ENCODE assay signal across 10 cellular contexts in the genomic region with DNA sequence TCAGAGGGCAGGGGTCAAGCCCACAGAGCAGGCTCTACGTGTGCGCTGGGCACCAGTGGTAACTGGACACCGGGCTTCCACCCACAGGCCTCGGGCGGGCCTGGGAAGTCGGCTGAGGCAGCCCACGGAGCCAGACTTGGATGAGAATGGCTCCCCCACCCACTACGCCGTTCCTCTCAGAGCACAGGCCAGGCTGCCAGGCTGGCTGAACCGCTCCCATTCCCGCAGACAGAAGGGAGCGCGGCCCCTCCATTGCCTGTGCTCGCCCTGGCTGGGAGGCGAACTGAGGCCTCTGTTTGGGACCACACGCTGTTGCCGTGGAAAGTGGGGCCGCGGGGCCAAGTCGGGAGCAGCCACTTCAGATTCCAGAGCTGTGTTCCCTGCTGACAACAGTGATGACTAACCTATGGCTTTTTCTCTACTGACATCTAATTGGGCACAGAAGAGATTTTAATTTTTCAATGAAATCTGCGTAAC.
DNase-seq lines count a peak whose midpoint lies in the region; ATAC-seq, FAIRE-seq and TF ChIP-seq lines count a peak whose summit lies in the region.
"Had no signal": no experiment of that assay in that cellular context is flagged by ENCODE, and none has a peak within 500 bp of the region (broad histone marks: within the 10 kb centered on the region; RNA-seq: fewer than 3 reads in every experiment).

No MANE protein-coding gene starts in this region.

- no peaks in the 10 kb centered on the region for H3K9me3 Mint-ChIP-seq in T-cell
- H3K9me3 Mint-ChIP-seq: activated naive CD8-positive, alpha-beta T cell treated with anti-CD3 and anti-CD28 coated beads, Interleukin-2, amount 10 ng/mL, durations not matched to agents 7 days and 5 days had no signal

- H3K4me3 ChIP-seq in endothelial cell of umbilical vein (replicated peaks in 1 of 3; ENCODE audit: insufficient read depth in 1 of 3, low read depth in 1 of 3, low read length in 3 of 3) (no peak overlapping the region), mucosa of rectum (ENCODE audit: low read length in 2 of 2) (no peak overlapping the region)

- H3K4me1 ChIP-seq in endothelial cell of umbilical vein (ENCODE audit: control insufficient read depth, extremely low read depth, insufficient read depth, low read length) (peaks cover 63% of the 10 kb centered on the region), mucosa of rectum (ENCODE audit: control insufficient read depth in 2 of 2, insufficient read depth in 2 of 2, low read length in 2 of 2) (peaks cover 37 to 52% of the 10 kb centered on the region in 2 donors)

- H3K9ac ChIP-seq in endothelial cell of umbilical vein (replicated peaks; ENCODE audit: extremely low read depth, insufficient read depth, low read length) (peak overlapping the region; percentile 28), mucosa of rectum (ENCODE audit: low read depth in 1 of 2, low read length in 2 of 2) (peak overlapping the region in 1 of 2 donors; percentile 39)

- peaks cover 31 to 44% (median 35%) of the 10 kb centered on the region in 3 donors for H3K4me1 Mint-ChIP-seq in T-cell

- H3K36me3 ChIP-seq in endothelial cell of umbilical vein (ENCODE audit: control insufficient read depth in 2 of 2, extremely low read depth in 1 of 2, insufficient read depth in 2 of 2, low read length in 2 of 2): peaks cover 69 to 76% of the 10 kb centered on the region in 2 experiments
- peaks cover 89 to 90% of the 10 kb centered on the region in 2 donors for H3K36me3 ChIP-seq in mucosa of rectum (ENCODE audit: control insufficient read depth in 2 of 2, insufficient read depth in 2 of 2, low read length in 2 of 2)

- H3K27me3 Mint-ChIP-seq in T-cell: no peaks in the 10 kb centered on the region
- H3K27me3 Mint-ChIP-seq: activated naive CD8-positive, alpha-beta T cell treated with anti-CD3 and anti-CD28 coated beads, Interleukin-2, amount 10 ng/mL, durations not matched to agents 7 days and 5 days had no signal

- H3K27ac ChIP-seq in endothelial cell of umbilical vein (ENCODE audit: insufficient read depth, low read depth, low read length) (peak overlapping the region; percentile 72), mucosa of rectum (ENCODE audit: low read depth in 2 of 2, low read length in 2 of 2) (peak overlapping the region; percentile 86 to 95), temporal lobe (ENCODE audit: low read depth, low read length) (peak overlapping the region; percentile 84)
- H3K27ac ChIP-seq: WERI-Rb-1 had no signal

- CTCF ChIA-PET in T-cell (lab: Charles Lee) (no interaction called here), endothelial cell of umbilical vein (lab: Charles Lee) (interaction anchor here (1.5 to 5.3 kb wide), 3 partner anchors 9 to 162 kb away, joined by 5 to 33 read pairs (median 9); no protein-coding TSS in a partner anchor)

- ATAC-seq in T-cell (replicated peaks in 1 of 4): no peak
- ATAC-seq in GM18505 (IDR thresholded peaks at IDR 0.05; ENCODE audit: unreplicated experiment): no peak

- intact Hi-C loops in endothelial cell of umbilical vein (cut with micrococcal nuclease): no loop called here

- H4K20me1 ChIP-seq in endothelial cell of umbilical vein (replicated peaks; ENCODE audit: control insufficient read depth, extremely low read depth, insufficient read depth, low read length): no peaks in the 10 kb centered on the region

- H3K4me2 ChIP-seq in endothelial cell of umbilical vein (ENCODE audit: insufficient read depth, low read length): no peak overlapping the region

- no TSS peak for BruUV-seq in endothelial cell of umbilical vein (replicated peaks; lab: Mats Ljungman, UMichigan)

- FAIRE-seq in endothelial cell of umbilical vein (lab: Jason Lieb, UNC): no peak

- H3K9me3 ChIP-seq in endothelial cell of umbilical vein (replicated peaks; ENCODE audit: control insufficient read depth, insufficient read depth, low read length) (no peaks in the 10 kb centered on the region), mucosa of rectum (ENCODE audit: control insufficient read depth in 2 of 2, low read length in 2 of 2) (no peaks in the 10 kb centered on the region)

- no peak for TF ChIP-seq CTCF in endothelial cell of umbilical vein (IDR thresholded peaks at IDR 0.05; ENCODE audit: extremely low read depth in 1 of 2, insufficient read depth in 1 of 2, low read depth in 1 of 2, low read length in 2 of 2)

- peaks cover 98% of the 10 kb centered on the region for H3K79me2 ChIP-seq in endothelial cell of umbilical vein (ENCODE audit: control insufficient read depth, insufficient read depth, low read length)

- no peaks in the 10 kb centered on the region for H3K9me1 ChIP-seq in endothelial cell of umbilical vein (replicated peaks; ENCODE audit: control insufficient read depth, extremely low read depth, insufficient read depth, low read length)

- POLR2A ChIA-PET in T-cell (lab: Charles Lee) (no interaction called here), endothelial cell of umbilical vein (lab: Charles Lee) (no interaction called here)

- H3K36me3 Mint-ChIP-seq in T-cell: peaks cover 66% of the 10 kb centered on the region

- TF ChIP-seq POLR2A in endothelial cell of umbilical vein (IDR thresholded peaks at IDR 0.05; ENCODE audit: low read depth, low read length) (no peak), GM18505 (IDR thresholded peaks at IDR 0.05; ENCODE audit: borderline replicate concordance, extremely low read depth, insufficient read depth, insufficient read length) (no peak)

- DNase-seq in T-cell (no peak), endothelial cell of umbilical vein (ENCODE audit: low read depth, low spot score) (no peak), NCI-H526 (lab: John Stamatoyannopoulos, UW) (no peak), GDM1 (lab: John Stamatoyannopoulos, UW) (no peak), NCI-H128 (lab: John Stamatoyannopoulos, UW; ENCODE audit: unreplicated experiment) (no peak)
- DNase-seq: activated naive CD8-positive, alpha-beta T cell treated with anti-CD3 and anti-CD28 coated beads, Interleukin-2, amount 10 ng/mL, durations not matched to agents 7 days and 5 days; WERI-Rb-1 had no signal

- H2AFZ ChIP-seq in endothelial cell of umbilical vein (ENCODE audit: low read depth, low read length): no peak overlapping the region

- peak overlapping the region; percentile 28 to 43 for H3K27ac Mint-ChIP-seq in T-cell

- H3K4me3 Mint-ChIP-seq in T-cell: no peak overlapping the region
- H3K4me3 Mint-ChIP-seq: activated naive CD8-positive, alpha-beta T cell treated with anti-CD3 and anti-CD28 coated beads, Interleukin-2, amount 10 ng/mL, durations not matched to agents 7 days and 5 days had no signal

- dilution Hi-C loops in endothelial cell of umbilical vein (cut with MboI; ENCODE audit: extremely low pct_ligation_motif_present, low sequenced_read_pairs): no loop called here

- H3K27me3 ChIP-seq in endothelial cell of umbilical vein (ENCODE audit: control insufficient read depth in 2 of 2, insufficient read depth in 2 of 2, low read length in 2 of 2) (no peaks in the 10 kb centered on the region), mucosa of rectum (ENCODE audit: control insufficient read depth in 2 of 2, insufficient read depth in 2 of 2, low read length in 2 of 2) (no peaks in the 10 kb centered on the region)

TF ChIP-seq in endothelial cell of umbilical vein, 7 proteins besides CTCF, POLR2A, EP300 and RAD21:
- TF ChIP-seq POLR2AphosphoS5 (IDR thresholded peaks at IDR 0.05; ENCODE audit: insufficient read depth, low read depth, low read length) (no peak), GATA2 (IDR thresholded peaks at IDR 0.05; ENCODE audit: insufficient read depth, insufficient read length, low read depth, low read length) (no peak), EZH2 (IDR thresholded peaks at IDR 0.05; ENCODE audit: borderline replicate concordance, low read depth, low read length, severe bottlenecking) (no peak), FOS (IDR thresholded peaks at IDR 0.05; ENCODE audit: borderline replicate concordance, insufficient read depth, low read length) (no peak), JUN (IDR thresholded peaks at IDR 0.05; ENCODE audit: borderline replicate concordance, insufficient read depth, insufficient read length, low read depth) (no peak), MYC (IDR thresholded peaks at IDR 0.05; ENCODE audit: low read depth, low read length) (no peak)
- TF ChIP-seq, protein P1, sequence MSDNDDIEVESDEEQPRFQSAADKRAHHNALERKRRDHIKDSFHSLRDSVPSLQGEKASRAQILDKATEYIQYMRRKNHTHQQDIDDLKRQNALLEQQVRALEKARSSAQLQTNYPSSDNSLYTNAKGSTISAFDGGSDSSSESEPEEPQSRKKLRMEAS (IDR thresholded peaks at IDR 0.05; ENCODE audit: insufficient read depth, insufficient read length): no peak
